In genomic region chr5:178468196-178468685, GRCh38 we compare ENCODE assay signal across 16 cellular contexts.
DNase-seq lines count a peak whose midpoint lies in the region; ATAC-seq, FAIRE-seq and TF ChIP-seq lines count a peak whose summit lies in the region.
"Had no signal": no experiment of that assay in that cellular context is flagged by ENCODE, and none has a peak within 500 bp of the region (broad histone marks: within the 10 kb centered on the region; RNA-seq: fewer than 3 reads in every experiment).

No MANE protein-coding gene starts in this region.

- no peak overlapping the region for H4K8ac ChIP-seq in mesendoderm (ENCODE audit: low read depth, low read length)

- H3K27ac ChIP-seq in mesendoderm (ENCODE audit: low read depth, low read length) (no peak overlapping the region), suprapubic skin (peak overlapping the region; percentile 69)
- H3K27ac ChIP-seq: 22Rv1, epithelial cell of prostate, PC-9 had no signal

- H3K9ac ChIP-seq in mesendoderm (ENCODE audit: low read length) = no peak overlapping the region

- WGBS in mesendoderm (ENCODE audit: extremely low coverage, insufficient coverage, low lambda C conversion rate) = no CpG with 5 or more reads among the region's 18 CpGs
- 24% methylated on average over 18 of the region's 18 CpGs for WGBS in suprapubic skin

- no peak overlapping the region for H2BK5ac ChIP-seq in mesendoderm (ENCODE audit: low read length)

- H3K79me1 ChIP-seq in mesendoderm (ENCODE audit: low read length) = no peaks in the 10 kb centered on the region

- TF ChIP-seq POLR2A in suprapubic skin (IDR thresholded peaks at IDR 0.05) = no peak
- no peak for TF ChIP-seq POLR2A in GM12891 (IDR thresholded peaks at IDR 0.05; ENCODE audit: low read depth, low read length)

- no peak overlapping the region for H3K4ac ChIP-seq in mesendoderm (ENCODE audit: low read depth, low read length)

- H3K36me3 ChIP-seq in mesendoderm (ENCODE audit: control insufficient read depth, insufficient read depth, low read length) (no peaks in the 10 kb centered on the region), suprapubic skin (no peaks in the 10 kb centered on the region)

- no peak overlapping the region for H3K18ac ChIP-seq in mesendoderm (ENCODE audit: low read length)

- no peak for FAIRE-seq in GM12891 (lab: Jason Lieb, UNC)
- FAIRE-seq: keratinocyte had no signal

- no peak overlapping the region for H2BK120ac ChIP-seq in mesendoderm (ENCODE audit: low read depth, low read length)

- no peak overlapping the region for H4K5ac ChIP-seq in mesendoderm (ENCODE audit: low read length)

- TF ChIP-seq CTCF in choroid plexus epithelial cell (conservative IDR thresholded peaks at IDR 0.05; ENCODE audit: low read depth, low read length) (no peak), suprapubic skin (IDR thresholded peaks at IDR 0.05) (no peak)

- DNase-seq in NCI-H82 (lab: John Stamatoyannopoulos, UW) = peak; percentile 19
- no peak for DNase-seq in NCI-H82 treated with DMSO at 0.1 percent for 48 hours (lab: John Stamatoyannopoulos, UW; ENCODE audit: unreplicated experiment)
- no peak for DNase-seq in choroid plexus epithelial cell (ENCODE audit: low read depth)
- DNase-seq in mesendoderm = no peak
- DNase-seq in suprapubic skin (ENCODE audit: low spot score in 2 of 2) = peak in 1 of 2 donors; percentile 60
- DNase-seq in NCI-H1417 treated with DMSO at 0.1 percent for 48 hours (lab: John Stamatoyannopoulos, UW) = no peak
- DNase-seq in GM12891 (ENCODE audit: insufficient read length, low spot score) = no peak
- DNase-seq: activated T-cell treated with anti-CD3 and anti-CD28 coated beads, Interleukin-2, amount 50 U/mL, for 48 hours; DMS53; NCI-H1694 treated with DMSO at 0.1 percent for 48 hours; NCI-H524; PC-9 had no signal

- ATAC-seq in esophagus mucosa = no peak

- H3K4me3 ChIP-seq in choroid plexus epithelial cell (ENCODE audit: low read depth, low read length) = peak overlapping the region; percentile 22
- H3K4me3 ChIP-seq in mesendoderm (ENCODE audit: low read length) = no peak overlapping the region
- no peak overlapping the region for H3K4me3 ChIP-seq in suprapubic skin
- H3K4me3 ChIP-seq: PC-9 had no signal

- no peaks in the 10 kb centered on the region for H3K79me2 ChIP-seq in mesendoderm (ENCODE audit: control insufficient read depth, insufficient read depth, low read length)

- H3K56ac ChIP-seq in mesendoderm (ENCODE audit: low read length) = peak overlapping the region; percentile 43

- H3K27me3 ChIP-seq in mesendoderm (ENCODE audit: insufficient read depth, low read length, poor library complexity) (no peaks in the 10 kb centered on the region), suprapubic skin (no peaks in the 10 kb centered on the region)

- no peak overlapping the region for H3K4me2 ChIP-seq in mesendoderm (ENCODE audit: low read length)
- H3K4me2 ChIP-seq: PC-9 had no signal

- no peaks in the 10 kb centered on the region for H3K9me3 ChIP-seq in suprapubic skin

- no peak for TF ChIP-seq EP300 in suprapubic skin (IDR thresholded peaks at IDR 0.05)

- H3K4me1 ChIP-seq in mesendoderm (ENCODE audit: control insufficient read depth, low read depth, low read length) (peaks cover 12% of the 10 kb centered on the region), suprapubic skin (peaks cover 27% of the 10 kb centered on the region)

- no peak overlapping the region for H2AK5ac ChIP-seq in mesendoderm (ENCODE audit: low read length)

- H3K23ac ChIP-seq in mesendoderm (ENCODE audit: low read length) = peak overlapping the region; percentile 48

- no peak overlapping the region for H2BK15ac ChIP-seq in mesendoderm (replicated peaks; ENCODE audit: low read depth)

TF ChIP-seq in GM12891, 5 proteins besides CTCF, POLR2A, EP300 and RAD21:
- TF ChIP-seq SPI1 (IDR thresholded peaks at IDR 0.05; ENCODE audit: low read depth, low read length) = no peak
- no peak for TF ChIP-seq TAF1 (IDR thresholded peaks at IDR 0.05; ENCODE audit: low read depth, low read length)
- TF ChIP-seq PAX5 (IDR thresholded peaks at IDR 0.05; ENCODE audit: insufficient read depth, low read length, severe bottlenecking) = no peak
- no peak for TF ChIP-seq POU2F2 (IDR thresholded peaks at IDR 0.05; ENCODE audit: low read depth, low read length)
- TF ChIP-seq POLR2AphosphoS5 (IDR thresholded peaks at IDR 0.05; ENCODE audit: low read depth, low read length) = no peak
